Comparison of ENCODE assay signal across 14 cellular contexts in the genomic region with DNA sequence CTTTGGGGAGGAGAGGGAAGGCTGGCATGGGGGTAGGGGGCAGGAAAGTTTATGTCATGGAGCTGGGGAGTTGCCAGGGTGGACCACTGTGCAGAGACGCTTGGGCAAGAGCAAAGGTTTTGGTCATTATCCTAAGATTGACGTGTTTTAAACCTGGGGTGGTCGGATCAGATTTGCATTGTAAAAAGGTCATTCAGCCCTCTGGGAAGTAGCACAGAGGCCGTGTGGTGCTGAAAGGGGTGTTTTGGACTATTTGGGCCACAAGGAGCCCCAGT.
DNase-seq lines count a peak whose midpoint lies in the region; ATAC-seq and TF ChIP-seq lines count a peak whose summit lies in the region.
"Had no signal": no experiment of that assay in that cellular context is flagged by ENCODE, and none has a peak within 500 bp of the region (broad histone marks: within the 10 kb centered on the region; RNA-seq: fewer than 3 reads in every experiment).

No MANE protein-coding gene starts in this region.

- TF ChIP-seq POLR2A in testis (IDR thresholded peaks at IDR 0.05), result no peak

- intact Hi-C loops in testis (cut with DNase I; ENCODE audit: low total_unique reads), result no loop called here

- TF ChIP-seq CTCF in GM23338 (conservative IDR thresholded peaks at IDR 0.05; ENCODE audit: low read depth in 2 of 2) (no peak), lung (IDR thresholded peaks at IDR 0.05; ENCODE audit: control extremely low read depth, extremely low read depth) (no peak), type B pancreatic cell (conservative IDR thresholded peaks at IDR 0.05) (no peak), testis (IDR thresholded peaks at IDR 0.05) (no peak)

- H3K4me2 ChIP-seq in GM23338, result no peak overlapping the region
- H3K4me2 ChIP-seq: BLaER1 treated with 17β-estradiol and CSF1 and Interleukin-3, amounts not matched to agents 10 nM and 100 nM had no signal

- H3F3A ChIP-seq in GM23338 (replicated peaks; ENCODE audit: low read depth), result no peaks in the 10 kb centered on the region

- H3K4me1 ChIP-seq in GM23338 (ENCODE audit: insufficient read depth), result peaks cover 17% of the 10 kb centered on the region
- peaks cover 34% of the 10 kb centered on the region for H3K4me1 ChIP-seq in SJCRH30
- no peaks in the 10 kb centered on the region for H3K4me1 ChIP-seq in lung (ENCODE audit: control insufficient read depth in 2 of 2, insufficient read depth in 2 of 2, low read length in 2 of 2)
- no peaks in the 10 kb centered on the region for H3K4me1 ChIP-seq in testis

- no peaks in the 10 kb centered on the region for H3K79me2 ChIP-seq in GM23338 (replicated peaks; ENCODE audit: insufficient read depth)

- H3K36me3 Mint-ChIP-seq in GM23338 (ENCODE audit: low read depth), result no peaks in the 10 kb centered on the region
- H3K36me3 Mint-ChIP-seq in type B pancreatic cell, result no peaks in the 10 kb centered on the region
- H3K36me3 Mint-ChIP-seq: CD8-positive, alpha-beta memory T cell had no signal

- peak overlapping the region; percentile 47; the same call in 1 of the 2 replicates for H2AFZ ChIP-seq in GM23338

- no peak overlapping the region for H3K4me3 Mint-ChIP-seq in GM23338
- H3K4me3 Mint-ChIP-seq in type B pancreatic cell, result no peak overlapping the region
- H3K4me3 Mint-ChIP-seq: B cell; CD4-positive, CD25-positive, alpha-beta regulatory T cell; CD8-positive, alpha-beta memory T cell had no signal

- 77 to 88% methylated on average over 4 of the region's 4 CpGs for WGBS in lung, 2 donors
- WGBS in testis, 2 donors, result 82 to 86% methylated on average over 4 of the region's 4 CpGs

- ATAC-seq in GM23338 (no peak), lung (ENCODE audit: insufficient read depth, low FRiP score) (no peak)

- no peaks in the 10 kb centered on the region for H3K9me2 ChIP-seq in GM23338 (ENCODE audit: insufficient read depth)

- no peaks in the 10 kb centered on the region for H3K9me3 ChIP-seq in SJCRH30 (replicated peaks)
- no peaks in the 10 kb centered on the region for H3K9me3 ChIP-seq in lung (ENCODE audit: control insufficient read depth in 2 of 2, insufficient read depth in 1 of 2, low read length in 1 of 2)
- H3K9me3 ChIP-seq in testis, result no peaks in the 10 kb centered on the region

- H3K4me1 Mint-ChIP-seq in GM23338 (peaks cover 28% of the 10 kb centered on the region), type B pancreatic cell (ENCODE audit: unreplicated experiment) (no peaks in the 10 kb centered on the region)
- H3K4me1 Mint-ChIP-seq: B cell; CD4-positive, CD25-positive, alpha-beta regulatory T cell; CD8-positive, alpha-beta memory T cell had no signal

- DNase-seq in GM23338 (ENCODE audit: low spot score) (no peak), SJCRH30 (no peak), lung (ENCODE audit: low spot score) (peak; percentile 14), type B pancreatic cell (ENCODE audit: extremely low spot score, unreplicated experiment) (no peak), NCI-H2171 treated with DMSO at 0.1 percent for 48 hours (lab: John Stamatoyannopoulos, UW) (no peak), testis (no peak), NCI-H1105 treated with DMSO at 0.1 percent for 48 hours (lab: John Stamatoyannopoulos, UW) (no peak)
- DNase-seq: CD4-positive, CD25-positive, alpha-beta regulatory T cell; CD8-positive, alpha-beta memory T cell; COR-L47; GOT3; H9 had no signal

- H3K27ac ChIP-seq in GM23338 (ENCODE audit: low read depth), result no peak overlapping the region
- peak overlapping the region; percentile 70 for H3K27ac ChIP-seq in SJCRH30
- H3K27ac ChIP-seq in lung (ENCODE audit: low read depth in 1 of 2, low read length in 1 of 2), result no peak overlapping the region
- no peak overlapping the region for H3K27ac ChIP-seq in testis
- H3K27ac ChIP-seq: BLaER1 treated with 17β-estradiol and CSF1 and Interleukin-3, amounts not matched to agents 10 nM and 100 nM had no signal

- H3K4me3 ChIP-seq in GM23338 (no peak overlapping the region), SJCRH30 (no peak overlapping the region), lung (no peak overlapping the region), testis (no peak overlapping the region)
- H3K4me3 ChIP-seq: BLaER1 treated with 17β-estradiol and CSF1 and Interleukin-3, amounts not matched to agents 10 nM and 100 nM had no signal

- H4K20me1 ChIP-seq in GM23338 (replicated peaks; ENCODE audit: insufficient read depth), result no peaks in the 10 kb centered on the region
- H4K20me1 ChIP-seq: BLaER1 treated with 17β-estradiol and CSF1 and Interleukin-3, amounts not matched to agents 10 nM and 100 nM had no signal

- H3K9me3 Mint-ChIP-seq in GM23338 (0 out of 3 replicates have a peak, but pooled peaks cover 3% of the 10 kb centered on the region), type B pancreatic cell (no peaks in the 10 kb centered on the region)

- peak overlapping the region; percentile 39; the same call in 1 of the 2 replicates for H3K27ac Mint-ChIP-seq in GM23338
- peak overlapping the region; percentile 36 for H3K27ac Mint-ChIP-seq in type B pancreatic cell
- H3K27ac Mint-ChIP-seq: B cell; CD4-positive, CD25-positive, alpha-beta regulatory T cell had no signal

- H3K27me3 Mint-ChIP-seq in GM23338 (ENCODE audit: insufficient read depth, low read depth, poor library complexity) (peaks cover 7% of the 10 kb centered on the region), type B pancreatic cell (peaks cover 54% of the 10 kb centered on the region)

- H3K27me3 ChIP-seq in GM23338 (ENCODE audit: insufficient read depth) (no peaks in the 10 kb centered on the region), SJCRH30 (no peaks in the 10 kb centered on the region), lung (ENCODE audit: control insufficient read depth, insufficient read depth) (no peaks in the 10 kb centered on the region), testis (no peaks in the 10 kb centered on the region)
- H3K27me3 ChIP-seq: BLaER1 treated with 17β-estradiol and CSF1 and Interleukin-3, amounts not matched to agents 10 nM and 100 nM had no signal

- H3K36me3 ChIP-seq in GM23338 (ENCODE audit: insufficient read depth) (no peaks in the 10 kb centered on the region), SJCRH30 (no peaks in the 10 kb centered on the region), lung (ENCODE audit: control insufficient read depth in 2 of 2, insufficient read depth in 2 of 2, low read length in 2 of 2) (no peaks in the 10 kb centered on the region), testis (ENCODE audit: low read depth, missing control alignments) (no peaks in the 10 kb centered on the region)
- H3K36me3 ChIP-seq: BLaER1 treated with 17β-estradiol and CSF1 and Interleukin-3, amounts not matched to agents 10 nM and 100 nM had no signal

TF ChIP-seq in GM23338, 12 proteins besides CTCF, POLR2A, EP300 and RAD21 (continues in another document):
- TF ChIP-seq CREB1 (CRISPR knock-in tag; IDR thresholded peaks at IDR 0.05; ENCODE audit: low read depth), result no peak
- TF ChIP-seq, protein P1, sequence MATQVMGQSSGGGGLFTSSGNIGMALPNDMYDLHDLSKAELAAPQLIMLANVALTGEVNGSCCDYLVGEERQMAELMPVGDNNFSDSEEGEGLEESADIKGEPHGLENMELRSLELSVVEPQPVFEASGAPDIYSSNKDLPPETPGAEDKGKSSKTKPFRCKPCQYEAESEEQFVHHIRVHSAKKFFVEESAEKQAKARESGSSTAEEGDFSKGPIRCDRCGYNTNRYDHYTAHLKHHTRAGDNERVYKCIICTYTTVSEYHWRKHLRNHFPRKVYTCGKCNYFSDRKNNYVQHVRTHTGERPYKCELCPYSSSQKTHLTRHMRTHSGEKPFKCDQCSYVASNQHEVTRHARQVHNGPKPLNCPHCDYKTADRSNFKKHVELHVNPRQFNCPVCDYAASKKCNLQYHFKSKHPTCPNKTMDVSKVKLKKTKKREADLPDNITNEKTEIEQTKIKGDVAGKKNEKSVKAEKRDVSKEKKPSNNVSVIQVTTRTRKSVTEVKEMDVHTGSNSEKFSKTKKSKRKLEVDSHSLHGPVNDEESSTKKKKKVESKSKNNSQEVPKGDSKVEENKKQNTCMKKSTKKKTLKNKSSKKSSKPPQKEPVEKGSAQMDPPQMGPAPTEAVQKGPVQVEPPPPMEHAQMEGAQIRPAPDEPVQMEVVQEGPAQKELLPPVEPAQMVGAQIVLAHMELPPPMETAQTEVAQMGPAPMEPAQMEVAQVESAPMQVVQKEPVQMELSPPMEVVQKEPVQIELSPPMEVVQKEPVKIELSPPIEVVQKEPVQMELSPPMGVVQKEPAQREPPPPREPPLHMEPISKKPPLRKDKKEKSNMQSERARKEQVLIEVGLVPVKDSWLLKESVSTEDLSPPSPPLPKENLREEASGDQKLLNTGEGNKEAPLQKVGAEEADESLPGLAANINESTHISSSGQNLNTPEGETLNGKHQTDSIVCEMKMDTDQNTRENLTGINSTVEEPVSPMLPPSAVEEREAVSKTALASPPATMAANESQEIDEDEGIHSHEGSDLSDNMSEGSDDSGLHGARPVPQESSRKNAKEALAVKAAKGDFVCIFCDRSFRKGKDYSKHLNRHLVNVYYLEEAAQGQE (IDR thresholded peaks at IDR 0.05; ENCODE audit: unreplicated experiment), result no peak
- no peak for TF ChIP-seq STAT1 (IDR thresholded peaks at IDR 0.05; ENCODE audit: unreplicated experiment)
